18 cellular contexts compared by ENCODE assay signal in genomic region chr12:89474615-89475014, GRCh38. TPM values are rescaled to one million over a fixed set of nuclear protein-coding genes. Genes with fewer than 3 reads are reported as not detected.
DNase-seq lines count a peak whose midpoint lies in the region; ATAC-seq, FAIRE-seq and TF ChIP-seq lines count a peak whose summit lies in the region.
"Had no signal": no experiment of that assay in that cellular context is flagged by ENCODE, and none has a peak within 500 bp of the region (broad histone marks: within the 10 kb centered on the region; RNA-seq: fewer than 3 reads in every experiment).

No MANE protein-coding gene starts in this region.

- TF ChIP-seq EP300 in A549 (IDR thresholded peaks at IDR 0.05): no peak

- intact Hi-C loops in CD4-positive, alpha-beta T cell (cut with DNase I, micrococcal nuclease): no loop called here
- intact Hi-C loops in dorsolateral prefrontal cortex (cut with DNase I): no loop called here

- H3K27me3 ChIP-seq in CD4-positive, alpha-beta T cell (ENCODE audit: control insufficient read depth, insufficient read depth, low read length): no peaks in the 10 kb centered on the region
- H3K27me3 ChIP-seq in dorsolateral prefrontal cortex: no peaks in the 10 kb centered on the region
- H3K27me3 ChIP-seq: pancreas, upper lobe of left lung had no signal

- H3K36me3 Mint-ChIP-seq in CD4-positive, alpha-beta T cell (ENCODE audit: low read depth): no peaks in the 10 kb centered on the region

- H3K4me3 ChIP-seq in A549: no peak overlapping the region
- no peak overlapping the region for H3K4me3 ChIP-seq in dorsolateral prefrontal cortex
- H3K4me3 ChIP-seq: coronary artery, pancreas, upper lobe of left lung had no signal

- POLR2A ChIA-PET in A549 (lab: Yijun Ruan, JAX): interaction anchor here (1.0 kb wide), 1 partner anchor 122 kb away, joined by 4 read pairs; the partner anchor contains the start of gene DUSP6
- POLR2A ChIA-PET in CD4-positive, alpha-beta T cell (lab: Charles Lee): interaction anchor here (0.6 to 0.9 kb wide), 2 partner anchors 22 to 50 kb away, joined by 3 read pairs; partner anchors contain the start of gene GALNT4

- no peak overlapping the region for H3K4me3 Mint-ChIP-seq in CD4-positive, alpha-beta T cell

- FAIRE-seq in A549 (lab: Jason Lieb, UNC): no peak
- FAIRE-seq: pancreas, RCC 7860 had no signal

- peaks cover 27% of the 10 kb centered on the region for H3K4me1 Mint-ChIP-seq in CD4-positive, alpha-beta T cell (ENCODE audit: low read depth)

- peak overlapping the region; percentile 23 to 39; a peak in 3 of 6 replicates for H3K27ac ChIP-seq in A549
- no peak overlapping the region for H3K27ac ChIP-seq in CD4-positive, alpha-beta T cell (ENCODE audit: low read depth, low read length)
- H3K27ac ChIP-seq in dorsolateral prefrontal cortex: peak overlapping the region in 38 of 59 donors; percentile 0 to 83 (median 28)
- H3K27ac ChIP-seq: coronary artery, pancreas, upper lobe of left lung had no signal

- H3K27me3 Mint-ChIP-seq in CD4-positive, alpha-beta T cell: no peaks in the 10 kb centered on the region

- in situ Hi-C loops in SK-MEL-5 (cut with HindIII; ENCODE audit: low pct_unique_long_range_greater_than_20kb, low sequenced_read_pairs): loop anchor here (25.0 kb wide), 1 partner anchor 412 kb away; no protein-coding TSS in a partner anchor

- TF ChIP-seq RAD21 in A549 (conservative IDR thresholded peaks at IDR 0.05 in 1 of 2, IDR thresholded peaks at IDR 0.05 in 1 of 2): no peak

- H3K9me3 Mint-ChIP-seq in CD4-positive, alpha-beta T cell: no peaks in the 10 kb centered on the region

- 0 out of 3 replicates have a peak overlapping the region, but pooled peaks have one; percentile 11 for H3K4me2 ChIP-seq in A549

- H3K9me3 ChIP-seq in A549: no peaks in the 10 kb centered on the region
- H3K9me3 ChIP-seq in CD4-positive, alpha-beta T cell (ENCODE audit: control insufficient read depth, low read length): no peaks in the 10 kb centered on the region
- H3K9me3 ChIP-seq: pancreas, upper lobe of left lung had no signal

- TF ChIP-seq POLR2A in A549 (IDR thresholded peaks at IDR 0.05; ENCODE audit: low read length): no peak

- H3K27ac Mint-ChIP-seq in CD4-positive, alpha-beta T cell: peak overlapping the region; percentile 4

- peaks cover 42% of the 10 kb centered on the region for H3K4me1 ChIP-seq in A549
- H3K4me1 ChIP-seq: pancreas had no signal

- DNase-seq in A549 (ENCODE audit: low read depth in 1 of 2, low spot score in 1 of 2) (no peak), SK-MEL-5 (ENCODE audit: low read depth, low spot score) (peak; percentile 26), dorsolateral prefrontal cortex (no peak), Kasumi-1 (lab: John Stamatoyannopoulos, UW) (no peak), NCI-H526 (lab: John Stamatoyannopoulos, UW) (no peak), NCI-H1048 (lab: John Stamatoyannopoulos, UW) (no peak), inferior parietal cortex (ENCODE audit: extremely low spot score) (no peak)
- DNase-seq in CD4-positive, alpha-beta T cell: no peak
- DNase-seq: activated CD4-positive, CD25-positive, alpha-beta regulatory T cell; activated CD8-positive, alpha-beta memory T cell treated with anti-CD3 and anti-CD28 coated beads, Interleukin-2, amount 50 U/mL, for 48 hours; activated naive CD4-positive, alpha-beta T cell treated with Interleukin-2 at 50 U/mL for 16 hours; Calu3; NCI-H1694; pancreas; T1000; upper lobe of left lung had no signal

- CTCF ChIA-PET in A549 (lab: Yijun Ruan, JAX): interaction anchor here (0.6 to 2.0 kb wide), 4 partner anchors 12 to 55 kb away, joined by 3 to 5 read pairs (median 4); no protein-coding TSS in a partner anchor
- CTCF ChIA-PET in CD4-positive, alpha-beta T cell (lab: Charles Lee): interaction anchor here (1.6 kb wide), 1 partner anchor 455 kb away, joined by 3 read pairs; no protein-coding TSS in a partner anchor

- peak; percentile 33 to 39; a peak in 4 of 6 replicates for ATAC-seq in A549
- no peak for ATAC-seq in CD4-positive, alpha-beta T cell (ENCODE audit: poor library complexity)
- ATAC-seq: pancreas had no signal

- TF ChIP-seq CTCF in A549 (IDR thresholded peaks at IDR 0.05) (no peak), dorsolateral prefrontal cortex (IDR thresholded peaks at IDR 0.05 in 54 of 56, conservative IDR thresholded peaks at IDR 0.05 in 2 of 56; ENCODE audit: low read depth in 1 of 56, partially characterized antibody in 56 of 56) (no peak)
- TF ChIP-seq CTCF in CD4-positive, alpha-beta T cell (IDR thresholded peaks at IDR 0.05): no peak

- WGBS in A549 (ENCODE audit: missing lambda C conversion rate): 13% methylated on average over 1 of the region's 1 CpG

TF ChIP-seq in A549, 52 proteins besides CTCF, POLR2A, EP300 and RAD21:
- no peak for TF ChIP-seq HOXB5 (CRISPR knock-in tag; IDR thresholded peaks at IDR 0.05)

RNA-seq across cellular contexts. Expression of gene GALNT4, which starts 50.0 kb away (rescaled TPM):
- polyA plus RNA-seq in A549 (2011; rRNA removed) (12.6 and 14.3 TPM in 2 replicates), A549 (2017; fragmentation: RNase III; extraction: RNeasy Plus Mini Kit Qiagen cat#74134 plus additional on column Dnase treatment) (3.8 to 5.9 TPM (median 5.5 TPM) in 3 replicates)
- polyA plus RNA-seq in A549 (2012; cell fraction: cytosol; rRNA removed): 1.3 TPM in 2 replicates
- polyA plus RNA-seq in A549 (2012; cell fraction: nucleus; rRNA removed): 1.1 and 1.6 TPM in 2 replicates
- 5.1 and 7.2 TPM in 2 replicates for polyA minus RNA-seq in A549 (2011; rRNA and poly(A)+ RNA removed)
- 1 to 10 TPM; 6.2 to 6.3 TPM for total RNA-seq in CD4-positive, alpha-beta T cell
- 5.7 and 7.7 TPM in 2 replicates for total RNA-seq in SK-MEL-5 (2014; rRNA removed; shearing (Covaris generic))
- polyA plus RNA-seq in SK-MEL-5 (2015; cell fraction: cytosol; rRNA removed): 2.5 and 2.9 TPM in 2 replicates
- 3.4 and 5.6 TPM in 2 replicates for polyA plus RNA-seq in SK-MEL-5 (2015; cell fraction: nucleus; rRNA removed)
- 1 to 10 TPM; 1.1 to 6.8 (median 3.4) TPM for total RNA-seq in dorsolateral prefrontal cortex

RNA-seq across cellular contexts. Expression of gene POC1B, which starts 51.2 kb away (rescaled TPM):
- polyA plus RNA-seq in A549 (2011; rRNA removed) (36.6 and 38.6 TPM in 2 replicates), A549 (2017; fragmentation: RNase III; extraction: RNeasy Plus Mini Kit Qiagen cat#74134 plus additional on column Dnase treatment) (9.1 to 11.9 TPM (median 10.8 TPM) in 3 replicates)
- 4.8 and 6.4 TPM in 2 replicates for polyA plus RNA-seq in A549 (2012; cell fraction: cytosol; rRNA removed)
- 2.7 and 3.6 TPM in 2 replicates for polyA plus RNA-seq in A549 (2012; cell fraction: nucleus; rRNA removed)
- 27.0 and 40.8 TPM in 2 replicates for polyA minus RNA-seq in A549 (2011; rRNA and poly(A)+ RNA removed)
- 10 to 100 TPM; 14.9 to 16.2 TPM for total RNA-seq in CD4-positive, alpha-beta T cell
- total RNA-seq in SK-MEL-5 (2014; rRNA removed; shearing (Covaris generic)): 13.0 and 15.2 TPM in 2 replicates
- 9.3 and 14.2 TPM in 2 replicates for polyA plus RNA-seq in SK-MEL-5 (2015; cell fraction: cytosol; rRNA removed)
- polyA plus RNA-seq in SK-MEL-5 (2015; cell fraction: nucleus; rRNA removed): 10.0 and 10.8 TPM in 2 replicates
- 10 to 100 TPM; 16.8 to 60.1 (median 33.0) TPM for total RNA-seq in dorsolateral prefrontal cortex
